ENCODE assay signal across 1 cellular context in the genomic region with DNA sequence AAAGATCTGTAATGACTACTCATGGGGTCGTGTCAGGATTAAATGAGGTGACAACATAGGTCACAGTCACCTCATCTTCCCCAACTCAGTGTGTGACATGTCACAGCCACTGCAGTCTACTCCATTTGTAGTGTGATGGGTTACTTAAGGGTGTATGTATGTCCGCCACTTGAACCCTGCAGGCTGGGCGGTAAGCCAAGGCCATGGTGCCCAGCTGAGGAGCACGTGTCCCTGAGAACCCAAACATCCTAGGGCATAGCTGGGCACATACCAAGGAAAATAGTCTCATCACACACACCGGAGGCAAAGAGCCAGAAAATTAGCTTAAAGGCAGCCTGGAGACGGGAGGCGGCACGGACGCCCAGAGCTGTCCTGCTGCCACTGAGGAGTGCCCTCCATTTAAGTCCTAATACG.
TF ChIP-seq lines count a peak whose summit lies in the region.

No MANE protein-coding gene starts in this region.

TF ChIP-seq in H1, 55 proteins besides CTCF, POLR2A, EP300 and RAD21 (continued from another document):
- no peak for TF ChIP-seq RFX5 (IDR thresholded peaks at IDR 0.05; ENCODE audit: borderline replicate concordance, low read depth, low read length)
- TF ChIP-seq SP1 (IDR thresholded peaks at IDR 0.05; ENCODE audit: low read depth, low read length), result no peak
- no peak for TF ChIP-seq MAFK (IDR thresholded peaks at IDR 0.05; ENCODE audit: low read depth, low read length)
